In the genomic region with DNA sequence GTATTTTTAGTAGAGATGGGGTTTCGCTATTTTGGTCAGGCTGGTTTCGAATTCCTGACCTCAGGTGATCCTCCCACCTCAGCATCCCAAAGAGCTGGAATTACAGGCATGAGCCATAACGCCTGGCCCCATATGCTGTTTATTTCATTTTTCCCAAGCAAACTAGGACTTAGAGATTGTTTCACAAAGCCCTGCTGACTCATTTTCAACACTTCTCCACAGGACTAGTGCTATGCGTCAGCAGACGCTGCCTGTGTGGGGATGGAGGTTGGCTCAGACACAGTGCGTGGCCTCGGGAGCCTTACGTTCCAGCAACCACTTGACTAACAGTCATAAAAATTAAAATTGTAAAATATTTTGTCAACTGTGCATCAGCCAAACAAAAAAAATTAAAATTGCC, we compare ENCODE assay signal across 10 cellular contexts. TPM values are rescaled to one million over a fixed set of nuclear protein-coding genes. Genes with fewer than 3 reads are reported as not detected.
DNase-seq lines count a peak whose midpoint lies in the region; ATAC-seq, FAIRE-seq and TF ChIP-seq lines count a peak whose summit lies in the region.
"Had no signal": no experiment of that assay in that cellular context is flagged by ENCODE, and none has a peak within 500 bp of the region (broad histone marks: within the 10 kb centered on the region; RNA-seq: fewer than 3 reads in every experiment).

No MANE protein-coding gene starts in this region.

- H3K4me1 ChIP-seq in A549 (peaks cover 5% of the 10 kb centered on the region; the same call in 1 of the 3 replicates), colonic mucosa (no peaks in the 10 kb centered on the region)

- TF ChIP-seq POLR2A in A549 (IDR thresholded peaks at IDR 0.05; ENCODE audit: low read length) (no peak), H54 (IDR thresholded peaks at IDR 0.05; ENCODE audit: low read depth, low read length) (no peak)

- POLR2A ChIA-PET in A549 (lab: Yijun Ruan, JAX) = interaction anchor here (1.2 kb wide), 1 partner anchor 23 kb away, joined by 3 read pairs; a partner anchor contains a TSS

- TF ChIP-seq CTCF in A549 (IDR thresholded peaks at IDR 0.05) (no peak), colonic mucosa (IDR thresholded peaks at IDR 0.05) (no peak), GM10266 (IDR thresholded peaks at IDR 0.05; ENCODE audit: control insufficient read depth, insufficient read depth, low read depth, missing control alignments) (no peak), GM13977 (IDR thresholded peaks at IDR 0.05; ENCODE audit: extremely low read depth, insufficient read depth, missing control alignments) (no peak)

- peaks cover 9% of the 10 kb centered on the region; the same call in 2 of the 3 replicates for H3K9me3 ChIP-seq in A549
- H3K9me3 ChIP-seq in colonic mucosa = no peaks in the 10 kb centered on the region

- in situ Hi-C loops in GM13977 (cut with MboI; ENCODE audit: low pct_unique_long_range_greater_than_20kb, low sequenced_read_pairs, unreplicated experiment) = no loop called here

- no peak for DNase-seq in A549 (ENCODE audit: low read depth in 1 of 2, low spot score in 1 of 2)
- DNase-seq in H54 (ENCODE audit: insufficient read length, low spot score) = peak; percentile 82
- peak; percentile 30 for DNase-seq in colonic mucosa
- peak; percentile 66 for DNase-seq in middle frontal gyrus (ENCODE audit: extremely low spot score, low spot score)
- DNase-seq in GM10266 (ENCODE audit: extremely low spot score) = no peak
- no peak for DNase-seq in GM19238 (ENCODE audit: insufficient read length, low spot score)
- DNase-seq in HuH-7 (ENCODE audit: low spot score) = no peak
- DNase-seq in GM13977 (ENCODE audit: low spot score) = no peak
- DNase-seq: substantia nigra had no signal

- intact Hi-C loops in colonic mucosa (cut with DNase I) = no loop called here

- H3K27me3 ChIP-seq in colonic mucosa = no peaks in the 10 kb centered on the region

- 70% methylated on average over 8 of the region's 8 CpGs for WGBS in A549 (ENCODE audit: missing lambda C conversion rate)

- CTCF ChIA-PET in A549 (lab: Yijun Ruan, JAX) = interaction anchor here (2.0 kb wide), 1 partner anchor 36 kb away, joined by 5 read pairs; no protein-coding TSS in a partner anchor

- no peak overlapping the region for H3K4me2 ChIP-seq in A549

- no peak for TF ChIP-seq EP300 in A549 (IDR thresholded peaks at IDR 0.05)

- ATAC-seq in A549 = peak; percentile 61 to 73; a peak in 5 of 6 replicates

- no peaks in the 10 kb centered on the region for H3K36me3 ChIP-seq in colonic mucosa

- no peak for FAIRE-seq in A549 (lab: Jason Lieb, UNC)
- FAIRE-seq in H54 (lab: Jason Lieb, UNC) = peak; percentile 41

- TF ChIP-seq RAD21 in A549 (conservative IDR thresholded peaks at IDR 0.05 in 1 of 2, IDR thresholded peaks at IDR 0.05 in 1 of 2) = no peak

- H3K9ac ChIP-seq in colonic mucosa (ENCODE audit: low read depth in 2 of 2, low read length in 2 of 2) = no peak overlapping the region

- H3K27ac ChIP-seq in A549 (no peak overlapping the region; a peak in 1 of 6 replicates), colonic mucosa (no peak overlapping the region)

- H3K4me3 ChIP-seq in A549 (no peak overlapping the region), colonic mucosa (no peak overlapping the region)
- H3K4me3 ChIP-seq: skin epidermis had no signal

TF ChIP-seq in A549, 52 proteins besides CTCF, POLR2A, EP300 and RAD21:
- TF ChIP-seq RFX5 (IDR thresholded peaks at IDR 0.05) (no peak), FOSB (CRISPR knock-in tag; IDR thresholded peaks at IDR 0.05) (no peak), MYC (IDR thresholded peaks at IDR 0.05; ENCODE audit: borderline replicate concordance, low read length) (no peak), GATA3 (IDR thresholded peaks at IDR 0.05; ENCODE audit: borderline replicate concordance) (no peak), HEYL (CRISPR knock-in tag; IDR thresholded peaks at IDR 0.05) (no peak)
- TF ChIP-seq, protein P1, sequence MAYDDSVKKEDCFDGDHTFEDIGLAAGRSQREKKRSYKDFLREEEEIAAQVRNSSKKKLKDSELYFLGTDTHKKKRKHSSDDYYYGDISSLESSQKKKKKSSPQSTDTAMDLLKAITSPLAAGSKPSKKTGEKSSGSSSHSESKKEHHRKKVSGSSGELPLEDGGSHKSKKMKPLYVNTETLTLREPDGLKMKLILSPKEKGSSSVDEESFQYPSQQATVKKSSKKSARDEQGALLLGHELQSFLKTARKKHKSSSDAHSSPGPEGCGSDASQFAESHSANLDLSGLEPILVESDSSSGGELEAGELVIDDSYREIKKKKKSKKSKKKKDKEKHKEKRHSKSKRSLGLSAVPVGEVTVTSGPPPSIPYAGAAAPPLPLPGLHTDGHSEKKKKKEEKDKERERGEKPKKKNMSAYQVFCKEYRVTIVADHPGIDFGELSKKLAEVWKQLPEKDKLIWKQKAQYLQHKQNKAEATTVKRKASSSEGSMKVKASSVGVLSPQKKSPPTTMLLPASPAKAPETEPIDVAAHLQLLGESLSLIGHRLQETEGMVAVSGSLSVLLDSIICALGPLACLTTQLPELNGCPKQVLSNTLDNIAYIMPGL (CRISPR knock-in tag; IDR thresholded peaks at IDR 0.05; ENCODE audit: borderline replicate concordance) = no peak

RNA-seq across cellular contexts. Expression of a gene that starts 22.7 kb away (rescaled TPM):
- polyA plus RNA-seq in A549 (2011; rRNA removed) (16.3 and 19.6 TPM in 2 replicates), A549 (2017; fragmentation: RNase III; extraction: RNeasy Plus Mini Kit Qiagen cat#74134 plus additional on column Dnase treatment) (3.9 to 5.7 TPM (median 4.3 TPM) in 3 replicates)
- 14.8 and 18.0 TPM in 2 replicates for polyA plus RNA-seq in A549 (2012; cell fraction: cytosol; rRNA removed)
- polyA plus RNA-seq in A549 (2012; cell fraction: nucleus; rRNA removed) = 13.3 and 13.8 TPM in 2 replicates
- polyA minus RNA-seq in A549 (2011; rRNA and poly(A)+ RNA removed) = 6.9 and 13.2 TPM in 2 replicates
- 10 to 100 TPM; 15.4 to 16.6 TPM for total RNA-seq in colonic mucosa

Comparison
In these comparisons a context has a peak if more than half of its experiments do, and no peak if none do; other contexts are left out.
1. DNase-seq: peak in H54 (single experiment), colonic mucosa (single experiment) and middle frontal gyrus (single experiment); none in A549 (0 of 2), GM10266 (single experiment), GM19238 (single experiment), HuH-7 (single experiment) and GM13977 (single experiment).